ENCODE assay signal across 14 cellular contexts in the genomic region with DNA sequence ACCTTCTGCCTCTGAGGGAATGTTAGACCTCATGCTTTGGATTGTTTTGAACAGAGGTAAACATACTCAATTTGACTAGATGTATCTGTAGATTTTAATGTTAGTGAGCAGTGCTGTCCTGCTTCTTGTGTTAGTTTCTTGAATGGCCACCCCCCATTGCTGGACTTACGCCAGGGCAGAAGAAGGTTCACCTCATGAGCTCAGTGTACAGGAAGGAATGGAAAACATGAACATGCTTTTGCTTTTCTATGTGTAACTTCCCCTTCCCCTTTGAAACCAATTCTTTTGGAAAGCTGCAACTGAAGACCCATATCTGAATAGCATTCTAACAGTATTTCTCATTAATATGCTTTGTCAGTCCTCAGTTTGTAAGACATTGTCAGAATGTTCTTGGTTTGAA. TPM values are rescaled to one million over a fixed set of nuclear protein-coding genes. Genes with fewer than 3 reads are reported as not detected.
DNase-seq lines count a peak whose midpoint lies in the region; ATAC-seq and TF ChIP-seq lines count a peak whose summit lies in the region.
"Had no signal": no experiment of that assay in that cellular context is flagged by ENCODE, and none has a peak within 500 bp of the region (broad histone marks: within the 10 kb centered on the region; RNA-seq: fewer than 3 reads in every experiment).

No MANE protein-coding gene starts in this region.

- TF ChIP-seq CTCF in choroid plexus epithelial cell (conservative IDR thresholded peaks at IDR 0.05; ENCODE audit: low read depth, low read length) (no peak), glutamatergic neuron (IDR thresholded peaks at IDR 0.05; ENCODE audit: partially characterized antibody, unreplicated experiment) (no peak)

- H3K27me3 Mint-ChIP-seq in glutamatergic neuron (ENCODE audit: unreplicated experiment), result peaks cover 2% of the 10 kb centered on the region

- H3K36me3 Mint-ChIP-seq in glutamatergic neuron (ENCODE audit: unreplicated experiment), result no peaks in the 10 kb centered on the region

- peak; percentile 40 for ATAC-seq in SK-N-SH treated with all-trans-retinoic acid at 6 μM for 48 hours
- no peak for ATAC-seq in HG02981 (IDR thresholded peaks at IDR 0.05; ENCODE audit: unreplicated experiment)
- ATAC-seq: activated CD8-positive, alpha-beta T cell treated with anti-CD3 and anti-CD28 coated beads for 36 hours; HCT116 had no signal

- H3K4me3 ChIP-seq in choroid plexus epithelial cell (ENCODE audit: low read depth, low read length), result no peak overlapping the region
- H3K4me3 ChIP-seq: tibial nerve had no signal

- in situ Hi-C loops in G401 (cut with HindIII; ENCODE audit: low sequenced_read_pairs), result no loop called here

- no peak overlapping the region for H3K27ac Mint-ChIP-seq in glutamatergic neuron (ENCODE audit: unreplicated experiment)
- H3K27ac Mint-ChIP-seq: activated CD8-positive, alpha-beta T cell treated with anti-CD3 and anti-CD28 coated beads for 36 hours had no signal

- H3K4me1 Mint-ChIP-seq in glutamatergic neuron (ENCODE audit: low read depth, unreplicated experiment), result no peaks in the 10 kb centered on the region

- peak; percentile 71 for DNase-seq in G401 (ENCODE audit: low spot score)
- DNase-seq in choroid plexus epithelial cell (ENCODE audit: low read depth), result peak; percentile 89
- DNase-seq in lung microvascular endothelial cell (ENCODE audit: low read depth in 2 of 2), result peak; percentile 49 to 61
- no peak for DNase-seq in glutamatergic neuron
- no peak for DNase-seq in NK-92 treated with Interleukin-12 subunit alpha and Interleukin-12 subunit beta, amount 100 ng/mL, for 24 hours (lab: John Stamatoyannopoulos, UW)
- DNase-seq in NCI-H2029 treated with DMSO at 0.1 percent for 48 hours (lab: John Stamatoyannopoulos, UW), result no peak
- DNase-seq: activated CD8-positive, alpha-beta T cell treated with anti-CD3 and anti-CD28 coated beads for 36 hours; activated T-cell treated with anti-CD3 and anti-CD28 coated beads, Interleukin-2, amount 50 U/mL, for 48 hours; islet precursor cell; NCI-H510A had no signal

- no peaks in the 10 kb centered on the region for H3K9me3 Mint-ChIP-seq in glutamatergic neuron (ENCODE audit: unreplicated experiment)
- H3K9me3 Mint-ChIP-seq: activated CD8-positive, alpha-beta T cell treated with anti-CD3 and anti-CD28 coated beads for 36 hours had no signal

- H3K4me3 Mint-ChIP-seq in glutamatergic neuron (ENCODE audit: unreplicated experiment), result no peak overlapping the region
- H3K4me3 Mint-ChIP-seq: activated CD8-positive, alpha-beta T cell treated with anti-CD3 and anti-CD28 coated beads for 36 hours had no signal

TF ChIP-seq in SK-N-SH treated with all-trans-retinoic acid at 6 μM for 48 hours, 23 proteins besides CTCF, POLR2A, EP300 and RAD21:
- TF ChIP-seq TCF4 (CRISPR knock-in tag; IDR thresholded peaks at IDR 0.05; ENCODE audit: borderline replicate concordance) (no peak), ZC3H10 (CRISPR knock-in tag; IDR thresholded peaks at IDR 0.05) (no peak), ZNF565 (CRISPR knock-in tag; conservative IDR thresholded peaks at IDR 0.05; ENCODE audit: low read depth) (no peak), ZFP30 (CRISPR knock-in tag; IDR thresholded peaks at IDR 0.05) (no peak), RARB (CRISPR knock-in tag; IDR thresholded peaks at IDR 0.05) (no peak), SNAI2 (CRISPR knock-in tag; IDR thresholded peaks at IDR 0.05) (no peak), TOX (CRISPR knock-in tag; IDR thresholded peaks at IDR 0.05; ENCODE audit: borderline replicate concordance) (no peak), ISL1 (CRISPR knock-in tag; IDR thresholded peaks at IDR 0.05) (no peak), ESRRG (CRISPR knock-in tag; IDR thresholded peaks at IDR 0.05) (no peak), PPARA (CRISPR knock-in tag; IDR thresholded peaks at IDR 0.05; ENCODE audit: borderline replicate concordance) (no peak), GLIS3 (CRISPR knock-in tag; IDR thresholded peaks at IDR 0.05) (no peak), ARNTL (CRISPR knock-in tag; IDR thresholded peaks at IDR 0.05; ENCODE audit: borderline replicate concordance, low read depth) (no peak)

RNA-seq across cellular contexts. Expression of a gene that starts 32.3 kb away (rescaled TPM):
- 5.7 and 7.7 TPM in 2 replicates for total RNA-seq in G401 (2014; rRNA removed; shearing (Covaris generic))
- total RNA-seq in lung microvascular endothelial cell, result 15.3 and 21.2 TPM in 2 replicates
- total RNA-seq in glutamatergic neuron (ENCODE audit: unreplicated experiment), result 10.1 TPM

Comparison
In these comparisons a context has a peak if more than half of its experiments do, and no peak if none do; other contexts are left out.
1. DNase-seq: peak in G401 (single experiment), choroid plexus epithelial cell (single experiment) and lung microvascular endothelial cell (2 of 2); none in glutamatergic neuron (single experiment), NK-92 treated with Interleukin-12 subunit alpha and Interleukin-12 subunit beta, amount 100 ng/mL, for 24 hours (single experiment) and NCI-H2029 treated with DMSO at 0.1 percent for 48 hours (single experiment).